In the genomic region with DNA sequence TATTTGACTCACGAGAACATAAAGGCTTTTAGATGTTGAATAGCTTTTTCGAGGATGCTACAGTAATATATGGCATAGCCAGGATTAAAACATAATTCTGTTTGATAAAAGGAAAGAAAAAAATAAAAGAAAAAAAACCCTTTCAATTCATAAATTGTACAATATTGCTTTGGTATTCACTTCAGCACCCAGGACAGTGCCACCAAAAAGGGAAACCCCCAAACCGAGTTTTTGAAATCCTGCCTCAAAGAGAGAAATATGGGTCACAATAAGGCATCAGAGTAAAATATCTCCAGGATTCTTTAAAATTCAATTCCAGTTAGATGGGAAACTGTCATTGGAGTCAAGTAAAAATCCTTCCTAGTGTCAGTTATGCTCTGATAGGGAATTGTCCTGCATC, we compare ENCODE assay signal across 30 cellular contexts.
"Had no signal": no experiment of that assay in that cellular context is flagged by ENCODE, and none has a peak within 500 bp of the region (broad histone marks: within the 10 kb centered on the region; RNA-seq: fewer than 3 reads in every experiment).

No MANE protein-coding gene starts in this region.

- H3K4me3 ChIP-seq: coronary artery, esophagus muscularis mucosa, heart right ventricle, left ventricle myocardium inferior, lower lobe of right lung, mucosa of descending colon, neural progenitor cell, right lobe of liver, suprapubic skin, transverse colon, upper lobe of right lung, uterus had no signal

- H2AFZ ChIP-seq: neural progenitor cell, parathyroid adenoma had no signal

- FAIRE-seq: endothelial cell of umbilical vein, islet of Langerhans, small intestine had no signal

- H3K27me3 ChIP-seq: esophagus muscularis mucosa, heart right ventricle, neural progenitor cell, right lobe of liver, suprapubic skin, transverse colon, upper lobe of right lung, uterus had no signal

- H3K36me3 ChIP-seq: esophagus muscularis mucosa, heart right ventricle, left ventricle myocardium inferior, lower lobe of right lung, neural progenitor cell, right lobe of liver, suprapubic skin, transverse colon, upper lobe of right lung had no signal

- ATAC-seq: heart right ventricle; left cardiac atrium; lower lobe of right lung; mucosa of descending colon; natural killer cell treated with Interleukin-12 subunit alpha and Interleukin-12 subunit beta and Interleukin-15 and Interleukin-18, amount 100 ng/mL, for 72 hours; right lobe of liver; stimulated activated naive CD8-positive, alpha-beta T cell treated with anti-CD3 and anti-CD28 coated beads, Interleukin-15, amount 100 ng/mL, for 72 hours; upper lobe of right lung had no signal

- H3K79me2 ChIP-seq: parathyroid adenoma had no signal

- H3K4me1 ChIP-seq: esophagus muscularis mucosa, heart right ventricle, left ventricle myocardium inferior, lower lobe of right lung, parathyroid adenoma, right lobe of liver, suprapubic skin, transverse colon, upper lobe of right lung, uterus had no signal

- DNase-seq: dermis blood vessel endothelial cell; effector memory CD4-positive, alpha-beta T cell; foreskin melanocyte; glutamatergic neuron; heart right ventricle; hippocampal formation; left cardiac atrium; left ventricle myocardium inferior; lower lobe of right lung; mesenchymal stem cell; mucosa of descending colon; naive B cell; right lobe of liver; small intestine; stimulated activated CD4-positive, alpha-beta T cell treated with anti-CD3 and anti-CD28 coated beads, Interleukin-15, amount 100 ng/mL, for 24 hours; stimulated activated CD4-positive, alpha-beta T cell treated with anti-CD3 and anti-CD28 coated beads, Interleukin-2, amount 100 ng/mL, for 48 hours; stimulated activated CD8-positive, alpha-beta memory T cell treated with anti-CD3 and anti-CD28 coated beads, Interleukin-4, amount 100 ng/mL, for 48 hours; stimulated activated naive CD4-positive, alpha-beta T cell; stimulated activated naive CD8-positive, alpha-beta T cell treated with anti-CD3 and anti-CD28 coated beads, Interleukin-15, amount 100 ng/mL, for 72 hours; transverse colon; upper lobe of right lung; uterus had no signal

- H3K4me2 ChIP-seq: neural progenitor cell had no signal

- H3K27ac ChIP-seq: coronary artery, esophagus muscularis mucosa, heart right ventricle, left ventricle myocardium inferior, lower lobe of right lung, neural progenitor cell, parathyroid adenoma, right lobe of liver, suprapubic skin, transverse colon, upper lobe of right lung, uterus had no signal

- H3K9me3 ChIP-seq: esophagus muscularis mucosa, heart right ventricle, left ventricle myocardium inferior, lower lobe of right lung, mucosa of descending colon, right lobe of liver, suprapubic skin, transverse colon, upper lobe of right lung, uterus had no signal

- H3K9ac ChIP-seq: neural progenitor cell, parathyroid adenoma had no signal
